Comparison of ENCODE assay signal across 8 cellular contexts in the genomic region with DNA sequence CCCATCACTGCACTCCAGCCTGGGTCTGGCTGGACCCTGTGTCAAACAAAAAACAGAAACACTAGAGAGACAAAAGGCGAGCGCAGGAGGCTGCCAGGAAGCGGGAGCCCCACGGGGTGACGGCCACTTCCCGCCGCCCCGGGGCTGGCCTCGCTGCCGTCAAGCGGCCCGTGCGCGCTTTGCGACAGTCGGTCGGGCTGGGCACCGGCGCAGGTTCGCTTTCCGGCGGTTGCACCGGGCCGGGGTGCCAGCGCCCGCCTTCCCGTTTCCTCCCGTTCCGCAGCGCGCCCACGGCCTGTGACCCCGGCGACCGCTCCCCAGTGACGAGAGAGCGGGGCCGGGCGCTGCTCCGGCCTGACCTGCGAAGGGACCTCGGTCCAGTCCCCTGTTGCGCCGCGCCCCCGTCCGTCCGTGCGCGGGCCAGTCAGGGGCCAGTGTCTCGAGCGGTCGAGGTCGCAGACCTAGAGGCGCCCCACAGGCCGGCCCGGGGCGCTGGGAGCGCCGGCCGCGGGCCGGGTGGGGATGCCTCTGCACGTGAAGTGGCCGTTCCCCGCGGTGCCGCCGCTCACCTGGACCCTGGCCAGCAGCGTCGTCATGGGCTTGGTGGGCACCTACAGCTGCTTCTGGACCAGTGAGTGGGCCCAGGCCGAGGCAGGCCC. TPM values are rescaled to one million over a fixed set of nuclear protein-coding genes. Genes with fewer than 3 reads are reported as not detected.
A peak's percentile ranks its signal among the peaks of the same experiment; 100 is the strongest.
DNase-seq lines count a peak whose midpoint lies in the region; ATAC-seq and TF ChIP-seq lines count a peak whose summit lies in the region.

A gene (plus strand): TSS at position 218 of the 659 bp plus-strand sequence. CDS start 305 bp downstream, at position 523.

- no peaks in the 10 kb centered on the region for H3K27me3 ChIP-seq in Peyer's patch
- H3K27me3 ChIP-seq in fibroblast of lung (ENCODE audit: control insufficient read depth, insufficient read depth, low read length): no peaks in the 10 kb centered on the region
- no peaks in the 10 kb centered on the region for H3K27me3 ChIP-seq in naive thymus-derived CD4-positive, alpha-beta T cell (ENCODE audit: control insufficient read depth in 2 of 2, insufficient read depth in 2 of 2, low read length in 2 of 2)

- TF ChIP-seq POLR2A in Peyer's patch (IDR thresholded peaks at IDR 0.05): peak; percentile 60 to 64

- peak within 1 kb of the TSS; percentile 89 to 98 (median 92) for H3K27ac ChIP-seq in Peyer's patch
- H3K27ac ChIP-seq in fibroblast of lung (ENCODE audit: insufficient read depth, low read length): peak within 1 kb of the TSS; percentile 56
- H3K27ac ChIP-seq in naive thymus-derived CD4-positive, alpha-beta T cell (ENCODE audit: low read depth, low read length): peak within 1 kb of the TSS; percentile 79

- DNase-seq in AG09309 (ENCODE audit: low read depth) (no peak), HPDE6-E6E7 (ENCODE audit: extremely low spot score) (peak; percentile 88), Peyer's patch (peak; percentile 68 to 89 (median 84)), fibroblast of lung (ENCODE audit: low read depth in 2 of 2) (peak; percentile 56 to 65), stromal cell of bone marrow (ENCODE audit: low read depth) (peak; percentile 28)
- peak; percentile 48 to 79 (median 73) for DNase-seq in naive thymus-derived CD4-positive, alpha-beta T cell

- peak within 1 kb of the TSS; percentile 83 for H3K4me2 ChIP-seq in fibroblast of lung (ENCODE audit: extremely low read depth, insufficient read depth, low read length)

- peak within 1 kb of the TSS; percentile 94 for H3K27ac Mint-ChIP-seq in activated T-helper 17 cell treated with anti-CD3 and anti-CD28 coated beads, Interleukin-2, amount 50 U/mL, for 72 hours
- peak within 1 kb of the TSS; percentile 90 to 97 (median 94) for H3K27ac Mint-ChIP-seq in naive thymus-derived CD4-positive, alpha-beta T cell

- H3K4me3 Mint-ChIP-seq in activated T-helper 17 cell treated with anti-CD3 and anti-CD28 coated beads, Interleukin-2, amount 50 U/mL, for 72 hours: peak within 1 kb of the TSS; percentile 92
- H3K4me3 Mint-ChIP-seq in naive thymus-derived CD4-positive, alpha-beta T cell: peak within 1 kb of the TSS; percentile 85 to 97 (median 90)

- H4K20me1 ChIP-seq in fibroblast of lung (ENCODE audit: control insufficient read depth, extremely low read depth, insufficient read depth, low read length): no peaks in the 10 kb centered on the region

- intact Hi-C loops in naive thymus-derived CD4-positive, alpha-beta T cell (cut with micrococcal nuclease): loop anchor here (1.0 to 5.0 kb wide), 3 partner anchors 12 to 79 kb away; a partner anchor contains a TSS

- H3K36me3 Mint-ChIP-seq in activated T-helper 17 cell treated with anti-CD3 and anti-CD28 coated beads, Interleukin-2, amount 50 U/mL, for 72 hours (ENCODE audit: low read depth): peaks cover 12% of the 10 kb centered on the region
- peaks cover 0 to 6% (median 4%) of the 10 kb centered on the region in 5 donors for H3K36me3 Mint-ChIP-seq in naive thymus-derived CD4-positive, alpha-beta T cell

- H3K79me2 ChIP-seq in fibroblast of lung (ENCODE audit: control insufficient read depth, insufficient read depth, low read length): no peaks in the 10 kb centered on the region

- no peaks in the 10 kb centered on the region for H3K9me3 Mint-ChIP-seq in activated T-helper 17 cell treated with anti-CD3 and anti-CD28 coated beads, Interleukin-2, amount 50 U/mL, for 72 hours
- H3K9me3 Mint-ChIP-seq in naive thymus-derived CD4-positive, alpha-beta T cell: peaks cover 0 to 3% (median 0%) of the 10 kb centered on the region in 11 donors

- no peaks in the 10 kb centered on the region for H3K36me3 ChIP-seq in Peyer's patch
- H3K36me3 ChIP-seq in fibroblast of lung (ENCODE audit: control insufficient read depth, insufficient read depth, low read length): no peaks in the 10 kb centered on the region
- no peaks in the 10 kb centered on the region for H3K36me3 ChIP-seq in naive thymus-derived CD4-positive, alpha-beta T cell (ENCODE audit: control insufficient read depth in 2 of 3, insufficient read depth in 3 of 3, low read length in 3 of 3)

- CTCF ChIA-PET in naive thymus-derived CD4-positive, alpha-beta T cell (lab: Charles Lee): no interaction called here

- no peak for TF ChIP-seq CTCF in AG09309 (IDR thresholded peaks at IDR 0.05; ENCODE audit: control insufficient read depth, insufficient read depth, low read depth, low read length, missing control alignments)
- TF ChIP-seq CTCF in Peyer's patch (IDR thresholded peaks at IDR 0.05): no peak
- TF ChIP-seq CTCF in fibroblast of lung (conservative IDR thresholded peaks at IDR 0.05 in 1 of 2, IDR thresholded peaks at IDR 0.05 in 1 of 2; ENCODE audit: low read depth in 1 of 2, low read length in 2 of 2): no peak

- ATAC-seq in GM18909 (IDR thresholded peaks at IDR 0.05; ENCODE audit: poor library complexity, unreplicated experiment): peak; percentile 42
- ATAC-seq in activated T-helper 17 cell treated with anti-CD3 and anti-CD28 coated beads, Interleukin-2, amount 50 U/mL, for 72 hours (replicated peaks): peak; percentile 73
- ATAC-seq in naive thymus-derived CD4-positive, alpha-beta T cell: peak; percentile 83

- POLR2A ChIA-PET in naive thymus-derived CD4-positive, alpha-beta T cell (lab: Charles Lee): interaction anchor here (0.6 to 5.2 kb wide), 17 partner anchors 12 to 706 kb away, joined by 3 to 77 read pairs (median 4); a partner anchor contains a TSS

- H3K4me3 ChIP-seq in AG09309 (ENCODE audit: control insufficient read depth, low read depth, low read length) (peak within 1 kb of the TSS; percentile 54), Peyer's patch (peak within 1 kb of the TSS; percentile 60 to 93 (median 74)), fibroblast of lung (replicated peaks in 1 of 4; ENCODE audit: control extremely low read depth in 1 of 4, insufficient read depth in 1 of 4, low read depth in 3 of 4, low read length in 4 of 4) (peak within 1 kb of the TSS; percentile 49 to 70 (median 54))
- peak within 1 kb of the TSS; percentile 67 for H3K4me3 ChIP-seq in naive thymus-derived CD4-positive, alpha-beta T cell (ENCODE audit: low read length)

- H3K27me3 Mint-ChIP-seq in activated T-helper 17 cell treated with anti-CD3 and anti-CD28 coated beads, Interleukin-2, amount 50 U/mL, for 72 hours: no peaks in the 10 kb centered on the region
- H3K27me3 Mint-ChIP-seq in naive thymus-derived CD4-positive, alpha-beta T cell: no peaks in the 10 kb centered on the region

- no peaks in the 10 kb centered on the region for H3K9me3 ChIP-seq in Peyer's patch
- H3K9me3 ChIP-seq in fibroblast of lung (ENCODE audit: control insufficient read depth, insufficient read depth, low read depth, low read length): no peaks in the 10 kb centered on the region
- no peaks in the 10 kb centered on the region for H3K9me3 ChIP-seq in naive thymus-derived CD4-positive, alpha-beta T cell (ENCODE audit: control insufficient read depth in 2 of 3, low read length in 3 of 3)

- no peaks in the 10 kb centered on the region for H3K4me1 ChIP-seq in Peyer's patch
- H3K4me1 ChIP-seq in fibroblast of lung (ENCODE audit: control insufficient read depth, extremely low read depth, insufficient read depth, low read length): peaks cover 2% of the 10 kb centered on the region
- H3K4me1 ChIP-seq in naive thymus-derived CD4-positive, alpha-beta T cell (ENCODE audit: control insufficient read depth in 2 of 2, insufficient read depth in 2 of 2, low read length in 2 of 2): peaks cover 6 to 7% of the 10 kb centered on the region in 2 donors

- H3K9ac ChIP-seq in fibroblast of lung (ENCODE audit: insufficient read depth, low read length): peak within 1 kb of the TSS; percentile 58

- H3K4me1 Mint-ChIP-seq in activated T-helper 17 cell treated with anti-CD3 and anti-CD28 coated beads, Interleukin-2, amount 50 U/mL, for 72 hours: peaks cover 8% of the 10 kb centered on the region
- H3K4me1 Mint-ChIP-seq in naive thymus-derived CD4-positive, alpha-beta T cell: peaks cover 9 to 22% (median 14%) of the 10 kb centered on the region in 7 donors

- no peak within 1 kb of the TSS for H2AFZ ChIP-seq in fibroblast of lung (ENCODE audit: low read length)

RNA-seq across cellular contexts. Expression of the gene that starts here (rescaled TPM):
- 100 to 1,000 TPM; 105 to 147 (median 112) TPM for total RNA-seq in Peyer's patch
- total RNA-seq in activated T-helper 17 cell treated with anti-CD3 and anti-CD28 coated beads, Interleukin-2, amount 50 U/mL, for 72 hours: 10 to 100 TPM; 39.3 to 40.8 TPM
- total RNA-seq in fibroblast of lung: 17.7 and 21.6 TPM in 2 replicates
- polyA plus RNA-seq in fibroblast of lung: 11.2 and 12.1 TPM in 2 replicates
- 11.5 and 14.2 TPM in 2 replicates for polyA plus RNA-seq in fibroblast of lung (2012)
- 18.1 and 20.7 TPM in 2 replicates for polyA minus RNA-seq in fibroblast of lung (ENCODE audit: low replicate concordance)
- total RNA-seq in naive thymus-derived CD4-positive, alpha-beta T cell: 100 to 1,000 TPM in 3 of 5 experiments, 10 to 100 TPM in 2; 90.9 to 130 (median 108) TPM
- 10 to 100 TPM; 40.4 to 46.4 TPM for polyA plus RNA-seq in naive thymus-derived CD4-positive, alpha-beta T cell
